Comparison of ENCODE assay signal across 26 cellular contexts in the genomic region with DNA sequence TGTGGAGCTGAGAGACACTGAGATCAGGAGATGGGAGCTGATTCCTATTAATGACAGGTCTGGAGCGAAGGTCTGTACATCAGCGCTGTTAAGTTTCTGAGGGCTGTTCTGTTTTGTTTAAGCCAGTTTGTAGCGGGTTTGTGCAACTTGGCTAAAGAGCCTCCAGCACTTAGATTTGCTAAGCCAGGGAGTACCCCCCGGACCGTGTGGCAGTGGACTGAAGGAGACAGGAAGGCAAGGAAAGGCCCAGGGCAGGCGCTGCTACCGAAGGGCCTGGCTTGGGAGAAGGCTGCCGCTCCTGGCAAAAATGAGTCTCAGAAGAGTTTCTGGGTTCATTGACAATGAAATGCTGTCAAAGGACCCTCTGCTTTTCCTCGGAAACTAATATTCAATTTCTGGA.
"Had no signal": no experiment of that assay in that cellular context is flagged by ENCODE, and none has a peak within 500 bp of the region (broad histone marks: within the 10 kb centered on the region; RNA-seq: fewer than 3 reads in every experiment).

No MANE protein-coding gene starts in this region.

- H3K27me3 ChIP-seq: heart right ventricle, hepatocyte, neural progenitor cell, stomach, testis, tibial artery, upper lobe of right lung, uterus had no signal

- ATAC-seq: heart right ventricle; natural killer cell; right cardiac atrium; sciatic nerve; stimulated activated naive B cell treated with anti-CD40 and anti-IgM and Interleukin-4, amounts not matched to agents 10 μg/mL and 1 μg/mL and 100 μg/mL, for 72 hours; stimulated activated naive CD8-positive, alpha-beta T cell treated with anti-CD3 and anti-CD28 coated beads, Interleukin-15, Interleukin-2, amounts not matched to agents 100 U/mL and 50 U/mL, for 24 hours; upper lobe of right lung had no signal

- H3K36me3 Mint-ChIP-seq: memory B cell; naive B cell; natural killer cell; neural progenitor cell; stimulated activated naive B cell treated with anti-CD40 and anti-IgM and Interleukin-4, amounts not matched to agents 10 μg/mL and 1 μg/mL and 100 μg/mL, for 72 hours had no signal

- H3K9ac ChIP-seq: neural progenitor cell had no signal

- H3K4me1 ChIP-seq: heart right ventricle, left ventricle myocardium inferior, stomach, testis, tibial artery, uterus had no signal

- H3K79me2 ChIP-seq: hepatocyte had no signal

- H3K4me2 ChIP-seq: hepatocyte, neural progenitor cell had no signal

- H2AFZ ChIP-seq: hepatocyte, neural progenitor cell had no signal

- H3K27ac ChIP-seq: heart right ventricle, hepatocyte, left ventricle myocardium inferior, neural progenitor cell, neutrophil, skin epidermis, stomach, testis, tibial artery, upper lobe of right lung, uterus had no signal

- H3K4me3 ChIP-seq: heart right ventricle, hepatocyte, left ventricle myocardium inferior, neural progenitor cell, skin epidermis, stomach, testis, tibial artery, upper lobe of right lung, uterus had no signal

- H3K27ac Mint-ChIP-seq: memory B cell; natural killer cell; nephron progenitor cell; neural progenitor cell; progenitor cell of endocrine pancreas; stimulated activated naive B cell treated with anti-CD40 and anti-IgM and Interleukin-4, amounts not matched to agents 10 μg/mL and 1 μg/mL and 100 μg/mL, for 72 hours had no signal

- H3K9me3 ChIP-seq: heart right ventricle, left ventricle myocardium inferior, neutrophil, stomach, testis, tibial artery, upper lobe of right lung, uterus had no signal

- DNase-seq: heart right ventricle; islet precursor cell; left ventricle myocardium inferior; naive B cell; natural killer cell; nephron progenitor cell; occipital lobe; right cardiac atrium; stimulated activated CD4-positive, alpha-beta T cell treated with anti-CD3 and anti-CD28 coated beads, Interleukin-12 subunit alpha, Interleukin-12 subunit beta, amount 100 ng/mL, for 4 hours; stimulated activated CD4-positive, alpha-beta T cell treated with anti-CD3 and anti-CD28 coated beads, Interleukin-15, amount 100 ng/mL, for 24 hours; stimulated activated CD4-positive, alpha-beta T cell treated with anti-CD3 and anti-CD28 coated beads, Interleukin-2, amount 100 ng/mL, for 24 hours; stimulated activated CD4-positive, alpha-beta T cell treated with anti-CD3 and anti-CD28 coated beads, Interleukin-4, amount 100 ng/mL, for 1 hour; stimulated activated naive B cell treated with anti-CD40 and anti-IgM and Interleukin-4, amounts not matched to agents 10 μg/mL and 1 μg/mL and 100 μg/mL, for 72 hours; stimulated activated naive CD8-positive, alpha-beta T cell treated with anti-CD3 and anti-CD28 coated beads, Interleukin-15, Interleukin-2, amounts not matched to agents 100 U/mL and 50 U/mL, for 24 hours; stomach; testis; tibial artery; upper lobe of right lung; uterus had no signal

- H3K36me3 ChIP-seq: heart right ventricle, left ventricle myocardium inferior, neural progenitor cell, neutrophil, stomach, tibial artery, upper lobe of right lung, uterus had no signal

- H3K9me3 Mint-ChIP-seq: memory B cell; natural killer cell; nephron progenitor cell; neural progenitor cell; stimulated activated naive B cell treated with anti-CD40 and anti-IgM and Interleukin-4, amounts not matched to agents 10 μg/mL and 1 μg/mL and 100 μg/mL, for 72 hours had no signal

- H3K4me3 Mint-ChIP-seq: memory B cell; naive B cell; natural killer cell; nephron progenitor cell; neural progenitor cell; stimulated activated naive B cell treated with anti-CD40 and anti-IgM and Interleukin-4, amounts not matched to agents 10 μg/mL and 1 μg/mL and 100 μg/mL, for 72 hours had no signal
